Comparison of ENCODE assay signal across 28 cellular contexts in the genomic region with DNA sequence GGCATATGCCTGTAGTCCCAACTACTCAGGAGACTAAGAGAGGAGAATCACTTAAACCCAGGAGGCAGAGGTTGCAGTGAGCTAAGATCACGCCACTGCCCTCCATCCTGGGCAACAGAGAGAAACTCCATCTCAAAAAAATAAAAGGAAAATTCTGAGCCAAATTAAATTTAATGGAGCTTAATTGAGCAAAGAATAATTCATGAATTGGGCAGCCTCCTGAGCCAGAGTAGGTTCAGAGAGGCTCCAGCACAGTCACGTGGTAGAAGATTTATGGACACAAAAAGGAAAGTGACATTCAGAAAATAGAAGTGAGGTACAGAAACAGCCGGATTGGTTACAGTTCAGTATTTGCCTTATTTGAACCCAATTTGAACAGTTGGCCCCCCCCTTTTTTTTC.
"Had no signal": no experiment of that assay in that cellular context is flagged by ENCODE, and none has a peak within 500 bp of the region (broad histone marks: within the 10 kb centered on the region; RNA-seq: fewer than 3 reads in every experiment).

No MANE protein-coding gene starts in this region.

- H3K27ac ChIP-seq: colonic mucosa, coronary artery, epithelial cell of prostate, esophagus muscularis mucosa, esophagus squamous epithelium, foreskin keratinocyte, gastrocnemius medialis, gastroesophageal sphincter, heart left ventricle, heart right ventricle, hepatocyte had no signal

- ATAC-seq: effector memory CD8-positive, alpha-beta T cell; esophagus mucosa; foreskin keratinocyte; gastrocnemius medialis; gastroesophageal sphincter; heart left ventricle; heart right ventricle had no signal

- H3K36me3 ChIP-seq: colonic mucosa had no signal

- H3K4me2 ChIP-seq: hepatocyte had no signal

- H3K4me1 ChIP-seq: colonic mucosa, esophagus muscularis mucosa, esophagus squamous epithelium, foreskin keratinocyte, gastrocnemius medialis, gastroesophageal sphincter, heart left ventricle, heart right ventricle had no signal

- H2AFZ ChIP-seq: hepatocyte had no signal

- H3K9me3 ChIP-seq: colonic mucosa, gastrocnemius medialis had no signal

- H3K27me3 ChIP-seq: colonic mucosa, dorsolateral prefrontal cortex, esophagus muscularis mucosa, esophagus squamous epithelium, foreskin keratinocyte, gastrocnemius medialis, gastroesophageal sphincter, heart left ventricle, heart right ventricle, hepatocyte had no signal

- FAIRE-seq: colon, endometrium, endothelial cell of umbilical vein, frontal cortex had no signal

- H3K4me3 ChIP-seq: colonic mucosa, coronary artery, dorsolateral prefrontal cortex, esophagus muscularis mucosa, esophagus squamous epithelium, gastrocnemius medialis, gastroesophageal sphincter, heart left ventricle, heart right ventricle, hepatocyte had no signal

- DNase-seq: colonic mucosa; cortex of kidney; dermis blood vessel endothelial cell; dorsolateral prefrontal cortex; effector CD4-positive, alpha-beta T cell; effector CD8-positive, alpha-beta T cell; effector memory CD4-positive, alpha-beta T cell; effector memory CD8-positive, alpha-beta T cell; endodermal cell; erythroblast; esophagus squamous epithelium; foreskin fibroblast; foreskin keratinocyte; foreskin melanocyte; gastrocnemius medialis; glutamatergic neuron; heart left ventricle; heart right ventricle had no signal
